In genomic region chr20:35293303-35294292, GRCh38 we compare ENCODE assay signal across 32 cellular contexts. TPM values are rescaled to one million over a fixed set of nuclear protein-coding genes. Genes with fewer than 3 reads are reported as not detected.
"Had no signal": no experiment of that assay in that cellular context is flagged by ENCODE, and none has a peak within 500 bp of the region (broad histone marks: within the 10 kb centered on the region; RNA-seq: fewer than 3 reads in every experiment).

No MANE protein-coding gene starts in this region.

- H3K27me3 ChIP-seq: adrenal gland, MG63, Peyer's patch, SJSA1 had no signal

- H3K36me3 ChIP-seq: adrenal gland, MG63, Peyer's patch, SJSA1 had no signal

- H3K36me3 Mint-ChIP-seq: activated naive CD4-positive, alpha-beta T cell treated with anti-CD3 and anti-CD28 coated beads, Interleukin-2, amount 50 U/mL, for 24 hours; brain had no signal

- H3K27ac Mint-ChIP-seq: activated CD4-positive, alpha-beta T cell treated with anti-CD3 and anti-CD28 coated beads for 36 hours; activated CD4-positive, alpha-beta T cell treated with anti-CD3 and anti-CD28 coated beads, Interleukin-2, amount 10 ng/mL, durations not matched to agents 7 days and 5 days; activated CD8-positive, alpha-beta T cell treated with anti-CD3 and anti-CD28 coated beads, Interleukin-2, amount 10 ng/mL, durations not matched to agents 7 days and 5 days; activated naive CD4-positive, alpha-beta T cell treated with anti-CD3 and anti-CD28 coated beads, Interleukin-2, amount 50 U/mL, for 24 hours; activated T-cell treated with anti-CD3 and anti-CD28 coated beads, Interleukin-2, amount 50 U/mL, for 24 hours; activated T-helper 2 cell treated with anti-CD3 and anti-CD28 coated beads, Interferon-gamma antibody, Interleukin-2, Interleukin-4, amounts not matched to agents 10 μg/mL and 5 μg/mL and 100 μg/mL, durations not matched to agents 14 hours and 24 hours and 36 hours had no signal

- H3K4me1 Mint-ChIP-seq: activated CD4-positive, alpha-beta T cell treated with anti-CD3 and anti-CD28 coated beads for 36 hours; activated CD4-positive, alpha-beta T cell treated with anti-CD3 and anti-CD28 coated beads, Interleukin-2, amount 10 ng/mL, durations not matched to agents 7 days and 5 days; activated naive CD4-positive, alpha-beta T cell treated with anti-CD3 and anti-CD28 coated beads, Interleukin-2, amount 50 U/mL, for 24 hours; brain had no signal

- H3K9me3 ChIP-seq: adrenal gland, MG63, Peyer's patch, SJSA1 had no signal

- H3K27ac ChIP-seq: adrenal gland, Peyer's patch, SJSA1 had no signal

- DNase-seq: activated CD4-positive, alpha-beta T cell treated with anti-CD3 and anti-CD28 coated beads for 36 hours; activated CD4-positive, alpha-beta T cell treated with anti-CD3 and anti-CD28 coated beads, Interleukin-2, amount 10 ng/mL, durations not matched to agents 7 days and 5 days; activated CD4-positive, alpha-beta T cell treated with anti-CD3 and anti-CD28 coated beads, Interleukin-2, amount 50 U/mL, for 48 hours; activated CD8-positive, alpha-beta T cell treated with anti-CD3 and anti-CD28 coated beads, Interleukin-2, amount 10 ng/mL, durations not matched to agents 7 days and 5 days; activated gamma-delta T cell; activated naive CD4-positive, alpha-beta T cell treated with Interleukin-2 at 50 U/mL for 16 hours; activated T-cell treated with anti-CD3 and anti-CD28 coated beads, Interleukin-2, amount 50 U/mL, for 24 hours; adrenal gland; caudate nucleus; cerebellar nuclear complex; Karpas-422; MG63; NCI-H1048; NCI-H1105 treated with DMSO at 0.1 percent for 48 hours; NCI-H1436; NCI-H1694; NCI-H1930; NCI-H345; NCI-H524 treated with DMSO at 0.1 percent for 48 hours; PC-3; Peyer's patch; RPMI8226; SHP77 treated with DMSO at 0.1 percent for 48 hours; SW 1271; T-helper 1 cell; T-helper 2 cell; T-helper 9 cell had no signal

- H3K4me3 Mint-ChIP-seq: activated CD4-positive, alpha-beta T cell treated with anti-CD3 and anti-CD28 coated beads for 36 hours; activated CD4-positive, alpha-beta T cell treated with anti-CD3 and anti-CD28 coated beads, Interleukin-2, amount 10 ng/mL, durations not matched to agents 7 days and 5 days; activated CD8-positive, alpha-beta T cell treated with anti-CD3 and anti-CD28 coated beads, Interleukin-2, amount 10 ng/mL, durations not matched to agents 7 days and 5 days; activated naive CD4-positive, alpha-beta T cell treated with anti-CD3 and anti-CD28 coated beads, Interleukin-2, amount 50 U/mL, for 24 hours; activated T-cell treated with anti-CD3 and anti-CD28 coated beads, Interleukin-2, amount 50 U/mL, for 24 hours had no signal

- H3K27me3 Mint-ChIP-seq: activated CD4-positive, alpha-beta T cell treated with anti-CD3 and anti-CD28 coated beads for 36 hours; activated naive CD4-positive, alpha-beta T cell treated with anti-CD3 and anti-CD28 coated beads, Interleukin-2, amount 50 U/mL, for 24 hours; activated T-cell treated with anti-CD3 and anti-CD28 coated beads, Interleukin-2, amount 50 U/mL, for 24 hours had no signal

- H3K4me3 ChIP-seq: adrenal gland, MG63, Peyer's patch, SJSA1 had no signal

- H3K9me3 Mint-ChIP-seq: activated CD4-positive, alpha-beta T cell treated with anti-CD3 and anti-CD28 coated beads, Interleukin-2, amount 10 ng/mL, durations not matched to agents 7 days and 5 days; activated naive CD4-positive, alpha-beta T cell treated with anti-CD3 and anti-CD28 coated beads, Interleukin-2, amount 50 U/mL, for 24 hours; activated T-cell treated with anti-CD3 and anti-CD28 coated beads, Interleukin-2, amount 50 U/mL, for 24 hours; activated T-helper 2 cell treated with anti-CD3 and anti-CD28 coated beads, Interferon-gamma antibody, Interleukin-2, Interleukin-4, amounts not matched to agents 10 μg/mL and 5 μg/mL and 100 μg/mL, durations not matched to agents 14 hours and 24 hours and 36 hours had no signal

- H3K4me1 ChIP-seq: adrenal gland, Peyer's patch, SJSA1 had no signal

RNA-seq across cellular contexts. Expression of gene FAM83C, which starts 1.4 kb away (rescaled TPM):
- total RNA-seq: activated CD4-positive, alpha-beta T cell treated with anti-CD3 and anti-CD28 coated beads for 36 hours; activated CD4-positive, alpha-beta T cell treated with anti-CD3 and anti-CD28 coated beads, Interleukin-2, amount 10 ng/mL, durations not matched to agents 7 days and 5 days; activated CD8-positive, alpha-beta T cell treated with anti-CD3 and anti-CD28 coated beads, Interleukin-2, amount 10 ng/mL, durations not matched to agents 7 days and 5 days; activated T-helper 2 cell treated with anti-CD3 and anti-CD28 coated beads, Interferon-gamma antibody, Interleukin-2, Interleukin-4, amounts not matched to agents 10 μg/mL and 5 μg/mL and 100 μg/mL, durations not matched to agents 14 hours and 24 hours and 36 hours; adrenal gland; NCI-H460; PC-3; Peyer's patch; SJSA1 had no signal
